ENCODE assay signal across 25 cellular contexts in genomic region chrX:70039758-70040157, GRCh38. TPM values are rescaled to one million over a fixed set of nuclear protein-coding genes. Genes with fewer than 3 reads are reported as not detected.
"Had no signal": no experiment of that assay in that cellular context is flagged by ENCODE, and none has a peak within 500 bp of the region (broad histone marks: within the 10 kb centered on the region; RNA-seq: fewer than 3 reads in every experiment).

No MANE protein-coding gene starts in this region.

- H3K36me3 ChIP-seq: ascending aorta, breast epithelium, lower lobe of right lung, prostate gland, tibial nerve, vagina had no signal

- H3K27ac ChIP-seq: ascending aorta, breast epithelium, lower lobe of right lung, prostate gland, tibial nerve, vagina had no signal

- ATAC-seq: activated naive CD8-positive, alpha-beta T cell treated with anti-CD3 and anti-CD28 coated beads, Interleukin-2, amount 50 U/mL, for 24 hours; activated T-helper 17 cell treated with anti-CD3 and anti-CD28 coated beads, Interleukin-2, amount 50 U/mL, for 72 hours; right cardiac atrium had no signal

- DNase-seq: activated CD4-positive, CD25-positive, alpha-beta regulatory T cell treated with anti-CD3 and anti-CD28 coated beads, Interleukin-2, amount 50 U/mL, for 72 hours; activated naive CD4-positive, alpha-beta T cell treated with anti-CD3 and anti-CD28 coated beads for 36 hours; activated naive CD8-positive, alpha-beta T cell treated with anti-CD3 and anti-CD28 coated beads, Interleukin-2, amount 50 U/mL, for 24 hours; erythroblast; glutamatergic neuron; immature natural killer cell; left cardiac atrium; lower lobe of right lung; midbrain; right cardiac atrium; stimulated activated CD4-positive, alpha-beta T cell treated with anti-CD3 and anti-CD28 coated beads, Interleukin-4, amount 100 ng/mL, for 4 hours; stimulated activated CD8-positive, alpha-beta memory T cell treated with anti-CD3 and anti-CD28 coated beads, Interleukin-4, amount 100 ng/mL, for 48 hours; stimulated activated naive CD4-positive, alpha-beta T cell treated with Interleukin-2 at 50 U/mL for 16 hours; substantia nigra; T1000 had no signal

- H3K4me2 ChIP-seq: smooth muscle cell had no signal

- H3K4me1 ChIP-seq: ascending aorta, breast epithelium, lower lobe of right lung, prostate gland, tibial nerve, vagina had no signal

- H3K9me3 ChIP-seq: ascending aorta, breast epithelium, lower lobe of right lung, prostate gland, tibial nerve, vagina had no signal

- H3K4me3 ChIP-seq: ascending aorta, breast epithelium, lower lobe of right lung, prostate gland, smooth muscle cell, tibial nerve, vagina had no signal

- H3K27me3 ChIP-seq: ascending aorta, vagina had no signal

RNA-seq across cellular contexts. Expression of gene AWAT2, which starts 10.0 kb away (rescaled TPM):
- total RNA-seq: activated naive CD4-positive, alpha-beta T cell treated with anti-CD3 and anti-CD28 coated beads for 36 hours; activated T-helper 17 cell treated with anti-CD3 and anti-CD28 coated beads, Interleukin-2, amount 50 U/mL, for 72 hours; ascending aorta; breast epithelium; cerebellum; left cardiac atrium; myocyte; omental fat pad; prostate gland; right cardiac atrium; smooth muscle cell; tibial nerve; vagina had no signal

RNA-seq across cellular contexts. Expression of gene OTUD6A, which starts 22.5 kb away (rescaled TPM):
- total RNA-seq: activated naive CD4-positive, alpha-beta T cell treated with anti-CD3 and anti-CD28 coated beads for 36 hours; activated T-helper 17 cell treated with anti-CD3 and anti-CD28 coated beads, Interleukin-2, amount 50 U/mL, for 72 hours; ascending aorta; breast epithelium; cerebellum; left cardiac atrium; lower lobe of right lung; myocyte; omental fat pad; right cardiac atrium; smooth muscle cell; tibial nerve; vagina had no signal
